ENCODE assay signal across 27 cellular contexts in the genomic region with DNA sequence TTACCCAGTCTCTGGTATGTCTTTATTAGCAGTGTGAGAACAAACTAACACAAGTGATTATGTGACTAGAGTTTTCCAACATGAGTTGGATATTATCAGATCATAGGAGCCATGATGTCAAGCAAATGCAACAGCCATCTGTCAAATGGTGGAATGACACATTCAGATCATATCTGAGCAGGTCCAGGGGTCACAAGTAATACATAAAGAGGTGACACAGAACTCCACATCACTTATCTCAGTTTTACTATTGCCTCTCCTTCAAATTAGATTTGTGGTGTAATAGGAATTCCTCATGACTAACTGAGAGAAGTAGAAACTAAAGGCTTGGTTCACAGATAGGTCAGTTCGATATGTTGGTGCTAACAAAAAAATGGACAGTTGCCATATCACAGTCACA. TPM values are rescaled to one million over a fixed set of nuclear protein-coding genes. Genes with fewer than 3 reads are reported as not detected.
A peak's percentile ranks its signal among the peaks of the same experiment; 100 is the strongest.
DNase-seq lines count a peak whose midpoint lies in the region; ATAC-seq and TF ChIP-seq lines count a peak whose summit lies in the region.
"Had no signal": no experiment of that assay in that cellular context is flagged by ENCODE, and none has a peak within 500 bp of the region (broad histone marks: within the 10 kb centered on the region; RNA-seq: fewer than 3 reads in every experiment).

No MANE protein-coding gene starts in this region.

- H3K27ac ChIP-seq in trophoblast cell (ENCODE audit: low read depth, low read length) (no peak overlapping the region), gastroesophageal sphincter (no peak overlapping the region)
- H3K27ac ChIP-seq: A549, esophagus squamous epithelium, GM23248, upper lobe of left lung had no signal

- intact Hi-C loops in activated CD4-positive, alpha-beta T cell treated with anti-CD3 and anti-CD28 coated beads, Interleukin-2, amount 10 ng/mL, durations not matched to agents 24 days and 14 days (cut with micrococcal nuclease) = no loop called here

- no peak overlapping the region for H3K27ac Mint-ChIP-seq in activated CD4-positive, alpha-beta T cell treated with anti-CD3 and anti-CD28 coated beads, Interleukin-2, amount 10 ng/mL, durations not matched to agents 24 days and 14 days
- H3K27ac Mint-ChIP-seq in IgD-negative memory B cell = peak overlapping the region in 2 of 3 donors; percentile 17 to 50
- H3K27ac Mint-ChIP-seq: activated naive CD4-positive, alpha-beta T cell treated with anti-CD3 and anti-CD28 coated beads, Interleukin-2, amount 50 U/mL, for 24 hours; effector memory CD8-positive, alpha-beta T cell; memory B cell; T-helper 17 cell had no signal

- no peak overlapping the region for H2BK5ac ChIP-seq in trophoblast cell (ENCODE audit: low read depth, low read length, poor library complexity)

- TF ChIP-seq EP300 in gastroesophageal sphincter (IDR thresholded peaks at IDR 0.05) = no peak

- no peak overlapping the region for H3K4me2 ChIP-seq in trophoblast cell (ENCODE audit: low read length)
- H3K4me2 ChIP-seq: A549 had no signal

- H2AK5ac ChIP-seq in trophoblast cell (ENCODE audit: low read length) = no peak overlapping the region

- ATAC-seq in GM21619 (IDR thresholded peaks at IDR 0.05; ENCODE audit: unreplicated experiment) (no peak), gastroesophageal sphincter (no peak)
- ATAC-seq: A549; effector memory CD8-positive, alpha-beta T cell; Panc1; T-helper 17 cell had no signal

- no peak overlapping the region for H3K18ac ChIP-seq in trophoblast cell (ENCODE audit: low read length)

- no peak overlapping the region for H3K4me3 Mint-ChIP-seq in activated CD4-positive, alpha-beta T cell treated with anti-CD3 and anti-CD28 coated beads, Interleukin-2, amount 10 ng/mL, durations not matched to agents 24 days and 14 days
- H3K4me3 Mint-ChIP-seq in IgD-negative memory B cell = no peak overlapping the region
- H3K4me3 Mint-ChIP-seq: activated naive CD4-positive, alpha-beta T cell treated with anti-CD3 and anti-CD28 coated beads, Interleukin-2, amount 50 U/mL, for 24 hours; effector memory CD8-positive, alpha-beta T cell; memory B cell; naive B cell; T-helper 17 cell had no signal

- H3K9me3 Mint-ChIP-seq in activated CD4-positive, alpha-beta T cell treated with anti-CD3 and anti-CD28 coated beads, Interleukin-2, amount 10 ng/mL, durations not matched to agents 24 days and 14 days = peaks cover 33% of the 10 kb centered on the region
- peaks cover 2 to 25% (median 13%) of the 10 kb centered on the region in 3 donors for H3K9me3 Mint-ChIP-seq in IgD-negative memory B cell
- H3K9me3 Mint-ChIP-seq: activated naive CD4-positive, alpha-beta T cell treated with anti-CD3 and anti-CD28 coated beads, Interleukin-2, amount 50 U/mL, for 24 hours; effector memory CD8-positive, alpha-beta T cell had no signal

- no peak for TF ChIP-seq POLR2A in gastroesophageal sphincter (IDR thresholded peaks at IDR 0.05)

- no peak overlapping the region for H3K4ac ChIP-seq in trophoblast cell (ENCODE audit: low read depth, low read length)

- no peak overlapping the region for H3K14ac ChIP-seq in trophoblast cell (ENCODE audit: low read length)

- H4K12ac ChIP-seq in trophoblast cell (ENCODE audit: low read depth, low read length) = no peak overlapping the region

- DNase-seq in activated CD4-positive, alpha-beta T cell treated with anti-CD3 and anti-CD28 coated beads, Interleukin-2, amount 10 ng/mL, durations not matched to agents 24 days and 14 days = peak; percentile 19
- no peak for DNase-seq in activated CD4-positive, alpha-beta T cell treated with anti-CD3 and anti-CD28 coated beads, Interleukin-2, amount 50 U/mL, for 48 hours
- DNase-seq in amniotic epithelial cell (ENCODE audit: low read depth) (peak; percentile 16), trophoblast cell (peak; percentile 73 to 83)
- no peak for DNase-seq in stimulated activated CD8-positive, alpha-beta memory T cell treated with anti-CD3 and anti-CD28 coated beads, Interleukin-4, amount 100 ng/mL, for 48 hours
- DNase-seq: activated CD4-positive, alpha-beta T cell treated with anti-CD3 and anti-CD28 coated beads, Interleukin-2, amount 50 U/mL, for 4 hours; COR-L47; effector memory CD8-positive, alpha-beta T cell; esophagus squamous epithelium; GM23248; naive B cell; NCI-H510A; NK-92 treated with Interleukin-12 subunit alpha and Interleukin-12 subunit beta, amount 100 ng/mL, for 24 hours; occipital lobe; retina; stimulated activated CD4-positive, alpha-beta T cell treated with anti-CD3 and anti-CD28 coated beads, Interleukin-12 subunit alpha, Interleukin-12 subunit beta, amount 100 ng/mL, for 4 hours; stimulated activated CD4-positive, alpha-beta T cell treated with anti-CD3 and anti-CD28 coated beads, Interleukin-4, amount 100 ng/mL, for 4 hours; T-helper 17 cell; upper lobe of left lung had no signal

- no peak overlapping the region for H3K9ac ChIP-seq in trophoblast cell (ENCODE audit: low read length)
- H3K9ac ChIP-seq: GM23248 had no signal

- H3K36me3 Mint-ChIP-seq in activated CD4-positive, alpha-beta T cell treated with anti-CD3 and anti-CD28 coated beads, Interleukin-2, amount 10 ng/mL, durations not matched to agents 24 days and 14 days (ENCODE audit: low read depth) = no peaks in the 10 kb centered on the region
- peaks cover 6% of the 10 kb centered on the region for H3K36me3 Mint-ChIP-seq in IgD-negative memory B cell

- H3K27me3 ChIP-seq in trophoblast cell (ENCODE audit: insufficient read depth, low read length) = no peaks in the 10 kb centered on the region
- no peaks in the 10 kb centered on the region for H3K27me3 ChIP-seq in gastroesophageal sphincter
- H3K27me3 ChIP-seq: esophagus squamous epithelium, SJSA1, upper lobe of left lung had no signal

- H3K9me3 ChIP-seq in trophoblast cell (ENCODE audit: insufficient read depth, low read depth, low read length) (no peaks in the 10 kb centered on the region), gastroesophageal sphincter (no peaks in the 10 kb centered on the region)
- H3K9me3 ChIP-seq: A549, esophagus squamous epithelium, upper lobe of left lung had no signal

- H2BK120ac ChIP-seq in trophoblast cell (ENCODE audit: insufficient read depth, low read length, poor library complexity) = no peak overlapping the region

- H3K4me3 ChIP-seq in trophoblast cell (ENCODE audit: low read depth, low read length) = no peak overlapping the region
- no peak overlapping the region for H3K4me3 ChIP-seq in gastroesophageal sphincter
- H3K4me3 ChIP-seq: A549, esophagus squamous epithelium, GM23248, SJSA1, upper lobe of left lung had no signal

- no peaks in the 10 kb centered on the region for H3K79me2 ChIP-seq in trophoblast cell (ENCODE audit: control insufficient read depth, insufficient read depth, low read length, poor library complexity)

- H4K91ac ChIP-seq in trophoblast cell (ENCODE audit: low read depth, low read length) = no peak overlapping the region

- no peaks in the 10 kb centered on the region for H3K79me1 ChIP-seq in trophoblast cell (ENCODE audit: low read length)

- H3K4me1 ChIP-seq in trophoblast cell (ENCODE audit: control insufficient read depth in 1 of 2, insufficient read depth in 2 of 2, low read length in 2 of 2) = no peaks in the 10 kb centered on the region
- no peaks in the 10 kb centered on the region for H3K4me1 ChIP-seq in gastroesophageal sphincter
- H3K4me1 ChIP-seq: A549, esophagus squamous epithelium, upper lobe of left lung had no signal

- WGBS in trophoblast cell (ENCODE audit: extremely low coverage, insufficient coverage, insufficient read length) = no CpG with 5 or more reads among the region's 1 CpG
- 67 to 88% methylated on average over 1 of the region's 1 CpG for WGBS in gastroesophageal sphincter (ENCODE audit: low coverage in 1 of 2), 2 donors

- no peak for TF ChIP-seq CTCF in gastroesophageal sphincter (IDR thresholded peaks at IDR 0.05)

- no peak overlapping the region for H3K23ac ChIP-seq in trophoblast cell (ENCODE audit: low read length)

- H3K4me1 Mint-ChIP-seq in activated CD4-positive, alpha-beta T cell treated with anti-CD3 and anti-CD28 coated beads, Interleukin-2, amount 10 ng/mL, durations not matched to agents 24 days and 14 days = peaks cover 6% of the 10 kb centered on the region
- H3K4me1 Mint-ChIP-seq in IgD-negative memory B cell = peaks cover under 1 to 5% (median 4%) of the 10 kb centered on the region in 3 donors
- H3K4me1 Mint-ChIP-seq: activated naive CD4-positive, alpha-beta T cell treated with anti-CD3 and anti-CD28 coated beads, Interleukin-2, amount 50 U/mL, for 24 hours; memory B cell; T-helper 17 cell had no signal

- H2BK12ac ChIP-seq in trophoblast cell (ENCODE audit: low read length) = no peak overlapping the region

- H2AFZ ChIP-seq in trophoblast cell (ENCODE audit: insufficient read depth, low read length, poor library complexity) = no peak overlapping the region
- H2AFZ ChIP-seq: GM23248 had no signal

- H4K8ac ChIP-seq in trophoblast cell (ENCODE audit: low read depth, low read length) = no peak overlapping the region

- no peaks in the 10 kb centered on the region for H3K36me3 ChIP-seq in trophoblast cell (ENCODE audit: control insufficient read depth in 1 of 2, insufficient read depth in 2 of 2, low read length in 2 of 2)
- no peaks in the 10 kb centered on the region for H3K36me3 ChIP-seq in gastroesophageal sphincter
- H3K36me3 ChIP-seq: esophagus squamous epithelium, SJSA1, upper lobe of left lung had no signal

- H3K27me3 Mint-ChIP-seq in activated CD4-positive, alpha-beta T cell treated with anti-CD3 and anti-CD28 coated beads, Interleukin-2, amount 10 ng/mL, durations not matched to agents 24 days and 14 days = no peaks in the 10 kb centered on the region
- H3K27me3 Mint-ChIP-seq in IgD-negative memory B cell = no peaks in the 10 kb centered on the region
- H3K27me3 Mint-ChIP-seq: activated naive CD4-positive, alpha-beta T cell treated with anti-CD3 and anti-CD28 coated beads, Interleukin-2, amount 50 U/mL, for 24 hours; memory B cell; T-helper 17 cell had no signal

RNA-seq across cellular contexts. Expression of gene SAMD9L, which starts 12.2 kb away (rescaled TPM):
- total RNA-seq in activated CD4-positive, alpha-beta T cell treated with anti-CD3 and anti-CD28 coated beads, Interleukin-2, amount 10 ng/mL, durations not matched to agents 24 days and 14 days = 15.8 and 16.4 TPM in 2 replicates
- polyA plus RNA-seq in IgD-negative memory B cell = 57.3 TPM
- polyA plus RNA-seq in trophoblast cell (2013) = not detected in 2 replicates
- total RNA-seq in gastroesophageal sphincter = 1 to 10 TPM; 4.4 to 6.7 (median 5.4) TPM

RNA-seq across cellular contexts. Expression of gene SAMD9, which starts 42.6 kb away (rescaled TPM):
- 8.6 and 9.4 TPM in 2 replicates for total RNA-seq in activated CD4-positive, alpha-beta T cell treated with anti-CD3 and anti-CD28 coated beads, Interleukin-2, amount 10 ng/mL, durations not matched to agents 24 days and 14 days
- polyA plus RNA-seq in IgD-negative memory B cell = 21.6 TPM
- polyA plus RNA-seq in trophoblast cell (2013) = 0.01 TPM in 2 replicates
- total RNA-seq in gastroesophageal sphincter = 10 to 100 TPM in 1 of 4 donors, 1 to 10 TPM in 3; 2.4 to 12.2 (median 5.0) TPM

Comparison
In these comparisons a context has a peak if more than half of its experiments do, and no peak if none do; other contexts are left out.
1. DNase-seq: peak in activated CD4-positive, alpha-beta T cell treated with anti-CD3 and anti-CD28 coated beads, Interleukin-2, amount 10 ng/mL, durations not matched to agents 24 days and 14 days (single experiment), amniotic epithelial cell (single experiment) and trophoblast cell (2 of 2); none in activated CD4-positive, alpha-beta T cell treated with anti-CD3 and anti-CD28 coated beads, Interleukin-2, amount 50 U/mL, for 48 hours (0 of 2) and stimulated activated CD8-positive, alpha-beta memory T cell treated with anti-CD3 and anti-CD28 coated beads, Interleukin-4, amount 100 ng/mL, for 48 hours (single experiment).